In genomic region chr1:183471748-183472487, GRCh38 we compare ENCODE assay signal across 1 cellular context.
TF ChIP-seq lines count a peak whose summit lies in the region.

No MANE protein-coding gene starts in this region.

TF ChIP-seq in GM12878, 131 proteins besides CTCF, POLR2A, EP300 and RAD21 (continued from another document and continues in another):
- TF ChIP-seq ETV6 (conservative IDR thresholded peaks at IDR 0.05 in 1 of 2, IDR thresholded peaks at IDR 0.05 in 1 of 2; ENCODE audit: borderline replicate concordance in 1 of 2, low read depth in 1 of 2) (peak in 1 of 2 experiments; percentile 93; a peak in 2 of 4 replicates), CEBPZ (IDR thresholded peaks at IDR 0.05; ENCODE audit: low read depth, low read length) (0 out of 2 replicates have a peak, but pooled peaks have one; percentile 21), JUNB (IDR thresholded peaks at IDR 0.05) (0 out of 2 replicates have a peak, but pooled peaks have one; percentile 17), ZNF207 (IDR thresholded peaks at IDR 0.05; ENCODE audit: borderline replicate concordance) (peak; percentile 99), YY1 (IDR thresholded peaks at IDR 0.05; ENCODE audit: low read depth, low read length) (peak; percentile 86), SUPT20H (IDR thresholded peaks at IDR 0.05; ENCODE audit: borderline replicate concordance, control insufficient read depth, low read depth, low read length) (no peak), RCOR1 (conservative IDR thresholded peaks at IDR 0.05; ENCODE audit: low read depth, low read length) (peak; percentile 92), ZBTB40 (IDR thresholded peaks at IDR 0.05; ENCODE audit: borderline replicate concordance) (peak; percentile 100), ZNF217 (IDR thresholded peaks at IDR 0.05) (no peak), IKZF2 (IDR thresholded peaks at IDR 0.05) (peak; percentile 88 to 91), CHD4 (IDR thresholded peaks at IDR 0.05) (no peak), BACH1 (IDR thresholded peaks at IDR 0.05; ENCODE audit: borderline replicate concordance) (peak; percentile 28), FOXM1 (IDR thresholded peaks at IDR 0.05; ENCODE audit: low read depth, low read length) (no peak; the same call in 1 of the 2 replicates), SIX5 (IDR thresholded peaks at IDR 0.05; ENCODE audit: low read depth, low read length, severe bottlenecking) (peak; percentile 71), POLR2AphosphoS2 (IDR thresholded peaks at IDR 0.05; ENCODE audit: low read depth, low read length) (no peak), SP1 (IDR thresholded peaks at IDR 0.05; ENCODE audit: low read depth, low read length) (peak; percentile 79), SREBF1 (IDR thresholded peaks at IDR 0.05; ENCODE audit: low read length) (no peak), HDGF (IDR thresholded peaks at IDR 0.05) (no peak), BMI1 (IDR thresholded peaks at IDR 0.05; ENCODE audit: borderline replicate concordance) (peak; percentile 99), LARP7 (IDR thresholded peaks at IDR 0.05) (peak; percentile 50; the same call in 1 of the 2 replicates), SMAD5 (IDR thresholded peaks at IDR 0.05; ENCODE audit: low read depth) (peak; percentile 65), SMAD1 (IDR thresholded peaks at IDR 0.05; ENCODE audit: low read depth, partially characterized antibody) (peak; percentile 30), EGR1 (IDR thresholded peaks at IDR 0.05; ENCODE audit: borderline replicate concordance in 1 of 2, low read depth in 2 of 2, low read length in 2 of 2) (peak; percentile 46 to 83), SREBF2 (IDR thresholded peaks at IDR 0.05; ENCODE audit: low read length) (0 out of 2 replicates have a peak, but pooled peaks have one; percentile 53), NR2F1 (conservative IDR thresholded peaks at IDR 0.05) (peak; percentile 44; the same call in 1 of the 2 replicates), WRNIP1 (IDR thresholded peaks at IDR 0.05; ENCODE audit: borderline replicate concordance, low read depth, low read length) (0 out of 2 replicates have a peak, but pooled peaks have one; percentile 95), RELA (IDR thresholded peaks at IDR 0.05; ENCODE audit: borderline replicate concordance, partially characterized antibody) (peak; percentile 56), HSF1 (IDR thresholded peaks at IDR 0.05; ENCODE audit: low read depth, low read length) (peak; percentile 40; the same call in 1 of the 2 replicates), EED (IDR thresholded peaks at IDR 0.05; ENCODE audit: low read depth) (peak; percentile 68), SMC3 (IDR thresholded peaks at IDR 0.05; ENCODE audit: borderline replicate concordance, low read length) (0 out of 2 replicates have a peak, but pooled peaks have one; percentile 7), TCF12 (IDR thresholded peaks at IDR 0.05; ENCODE audit: low read depth, low read length) (no peak; the same call in 1 of the 2 replicates), ZBED1 (IDR thresholded peaks at IDR 0.05; ENCODE audit: borderline replicate concordance) (peak; percentile 80), PAX5 (IDR thresholded peaks at IDR 0.05; ENCODE audit: borderline replicate concordance, low read depth, low read length) (peak; percentile 4; the same call in 1 of the 2 replicates), KAT2A (conservative IDR thresholded peaks at IDR 0.05; ENCODE audit: control insufficient read depth, low read depth, low read length) (no peak), CHD2 (IDR thresholded peaks at IDR 0.05; ENCODE audit: borderline replicate concordance, low read depth, low read length) (peak; percentile 97), KLF5 (IDR thresholded peaks at IDR 0.05; ENCODE audit: partially characterized antibody) (peak; percentile 90), TCF7 (IDR thresholded peaks at IDR 0.05; ENCODE audit: borderline replicate concordance) (peak; percentile 61), HCFC1 (IDR thresholded peaks at IDR 0.05; ENCODE audit: low read length) (peak; percentile 88), ZSCAN29 (IDR thresholded peaks at IDR 0.05) (no peak), NR2C2 (IDR thresholded peaks at IDR 0.05; ENCODE audit: borderline replicate concordance, control insufficient read depth, insufficient read length, low read depth) (no peak), MXI1 (IDR thresholded peaks at IDR 0.05; ENCODE audit: low read depth, low read length) (peak; percentile 98), BCL3 (IDR thresholded peaks at IDR 0.05; ENCODE audit: borderline replicate concordance, insufficient read depth, low read depth, low read length, poor library complexity, severe bottlenecking) (peak; percentile 31), CREB1 (IDR thresholded peaks at IDR 0.05; ENCODE audit: low read depth) (peak; percentile 83)
- TF ChIP-seq, protein P1, sequence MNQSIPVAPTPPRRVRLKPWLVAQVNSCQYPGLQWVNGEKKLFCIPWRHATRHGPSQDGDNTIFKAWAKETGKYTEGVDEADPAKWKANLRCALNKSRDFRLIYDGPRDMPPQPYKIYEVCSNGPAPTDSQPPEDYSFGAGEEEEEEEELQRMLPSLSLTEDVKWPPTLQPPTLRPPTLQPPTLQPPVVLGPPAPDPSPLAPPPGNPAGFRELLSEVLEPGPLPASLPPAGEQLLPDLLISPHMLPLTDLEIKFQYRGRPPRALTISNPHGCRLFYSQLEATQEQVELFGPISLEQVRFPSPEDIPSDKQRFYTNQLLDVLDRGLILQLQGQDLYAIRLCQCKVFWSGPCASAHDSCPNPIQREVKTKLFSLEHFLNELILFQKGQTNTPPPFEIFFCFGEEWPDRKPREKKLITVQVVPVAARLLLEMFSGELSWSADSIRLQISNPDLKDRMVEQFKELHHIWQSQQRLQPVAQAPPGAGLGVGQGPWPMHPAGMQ (IDR thresholded peaks at IDR 0.05; ENCODE audit: borderline replicate concordance): peak; percentile 85
- TF ChIP-seq, protein P2, sequence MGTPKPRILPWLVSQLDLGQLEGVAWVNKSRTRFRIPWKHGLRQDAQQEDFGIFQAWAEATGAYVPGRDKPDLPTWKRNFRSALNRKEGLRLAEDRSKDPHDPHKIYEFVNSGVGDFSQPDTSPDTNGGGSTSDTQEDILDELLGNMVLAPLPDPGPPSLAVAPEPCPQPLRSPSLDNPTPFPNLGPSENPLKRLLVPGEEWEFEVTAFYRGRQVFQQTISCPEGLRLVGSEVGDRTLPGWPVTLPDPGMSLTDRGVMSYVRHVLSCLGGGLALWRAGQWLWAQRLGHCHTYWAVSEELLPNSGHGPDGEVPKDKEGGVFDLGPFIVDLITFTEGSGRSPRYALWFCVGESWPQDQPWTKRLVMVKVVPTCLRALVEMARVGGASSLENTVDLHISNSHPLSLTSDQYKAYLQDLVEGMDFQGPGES (IDR thresholded peaks at IDR 0.05): peak; percentile 64
- TF ChIP-seq, protein P3, sequence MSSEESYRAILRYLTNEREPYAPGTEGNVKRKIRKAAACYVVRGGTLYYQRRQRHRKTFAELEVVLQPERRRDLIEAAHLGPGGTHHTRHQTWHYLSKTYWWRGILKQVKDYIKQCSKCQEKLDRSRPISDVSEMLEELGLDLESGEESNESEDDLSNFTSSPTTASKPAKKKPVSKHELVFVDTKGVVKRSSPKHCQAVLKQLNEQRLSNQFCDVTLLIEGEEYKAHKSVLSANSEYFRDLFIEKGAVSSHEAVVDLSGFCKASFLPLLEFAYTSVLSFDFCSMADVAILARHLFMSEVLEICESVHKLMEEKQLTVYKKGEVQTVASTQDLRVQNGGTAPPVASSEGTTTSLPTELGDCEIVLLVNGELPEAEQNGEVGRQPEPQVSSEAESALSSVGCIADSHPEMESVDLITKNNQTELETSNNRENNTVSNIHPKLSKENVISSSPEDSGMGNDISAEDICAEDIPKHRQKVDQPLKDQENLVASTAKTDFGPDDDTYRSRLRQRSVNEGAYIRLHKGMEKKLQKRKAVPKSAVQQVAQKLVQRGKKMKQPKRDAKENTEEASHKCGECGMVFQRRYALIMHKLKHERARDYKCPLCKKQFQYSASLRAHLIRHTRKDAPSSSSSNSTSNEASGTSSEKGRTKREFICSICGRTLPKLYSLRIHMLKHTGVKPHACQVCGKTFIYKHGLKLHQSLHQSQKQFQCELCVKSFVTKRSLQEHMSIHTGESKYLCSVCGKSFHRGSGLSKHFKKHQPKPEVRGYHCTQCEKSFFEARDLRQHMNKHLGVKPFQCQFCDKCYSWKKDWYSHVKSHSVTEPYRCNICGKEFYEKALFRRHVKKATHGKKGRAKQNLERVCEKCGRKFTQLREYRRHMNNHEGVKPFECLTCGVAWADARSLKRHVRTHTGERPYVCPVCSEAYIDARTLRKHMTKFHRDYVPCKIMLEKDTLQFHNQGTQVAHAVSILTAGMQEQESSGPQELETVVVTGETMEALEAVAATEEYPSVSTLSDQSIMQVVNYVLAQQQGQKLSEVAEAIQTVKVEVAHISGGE (CRISPR knock-in tag; IDR thresholded peaks at IDR 0.05): peak; percentile 97
- TF ChIP-seq, protein P4, sequence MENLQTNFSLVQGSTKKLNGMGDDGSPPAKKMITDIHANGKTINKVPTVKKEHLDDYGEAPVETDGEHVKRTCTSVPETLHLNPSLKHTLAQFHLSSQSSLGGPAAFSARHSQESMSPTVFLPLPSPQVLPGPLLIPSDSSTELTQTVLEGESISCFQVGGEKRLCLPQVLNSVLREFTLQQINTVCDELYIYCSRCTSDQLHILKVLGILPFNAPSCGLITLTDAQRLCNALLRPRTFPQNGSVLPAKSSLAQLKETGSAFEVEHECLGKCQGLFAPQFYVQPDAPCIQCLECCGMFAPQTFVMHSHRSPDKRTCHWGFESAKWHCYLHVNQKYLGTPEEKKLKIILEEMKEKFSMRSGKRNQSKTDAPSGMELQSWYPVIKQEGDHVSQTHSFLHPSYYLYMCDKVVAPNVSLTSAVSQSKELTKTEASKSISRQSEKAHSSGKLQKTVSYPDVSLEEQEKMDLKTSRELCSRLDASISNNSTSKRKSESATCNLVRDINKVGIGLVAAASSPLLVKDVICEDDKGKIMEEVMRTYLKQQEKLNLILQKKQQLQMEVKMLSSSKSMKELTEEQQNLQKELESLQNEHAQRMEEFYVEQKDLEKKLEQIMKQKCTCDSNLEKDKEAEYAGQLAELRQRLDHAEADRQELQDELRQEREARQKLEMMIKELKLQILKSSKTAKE (IDR thresholded peaks at IDR 0.05; ENCODE audit: low read depth, poor library complexity, severe bottlenecking): peak; percentile 74
